ENCODE assay signal across 28 cellular contexts in genomic region chr5:89030781-89031180, GRCh38.
"Had no signal": no experiment of that assay in that cellular context is flagged by ENCODE, and none has a peak within 500 bp of the region (broad histone marks: within the 10 kb centered on the region; RNA-seq: fewer than 3 reads in every experiment).

No MANE protein-coding gene starts in this region.

- ATAC-seq: effector memory CD8-positive, alpha-beta T cell; esophagus mucosa; foreskin keratinocyte; gastrocnemius medialis; gastroesophageal sphincter; heart left ventricle; heart right ventricle had no signal

- FAIRE-seq: colon, endometrium, endothelial cell of umbilical vein, frontal cortex had no signal

- H3K27me3 ChIP-seq: colonic mucosa, dorsolateral prefrontal cortex, esophagus muscularis mucosa, esophagus squamous epithelium, gastrocnemius medialis, gastroesophageal sphincter, heart left ventricle, heart right ventricle, hepatocyte had no signal

- H3K9me3 ChIP-seq: colonic mucosa, esophagus muscularis mucosa, esophagus squamous epithelium, gastrocnemius medialis, gastroesophageal sphincter, heart left ventricle, heart right ventricle had no signal

- H2AFZ ChIP-seq: hepatocyte had no signal

- H3K27me3 Mint-ChIP-seq: dendritic cell treated with granulocyte-macrophage colony-stimulating factor and Interleukin-4, amounts not matched to agents 40 ng/mL and 50 ng/mL, for 4 days; effector memory CD8-positive, alpha-beta T cell had no signal

- H3K4me1 ChIP-seq: colonic mucosa, esophagus muscularis mucosa, esophagus squamous epithelium, foreskin keratinocyte, gastrocnemius medialis, heart left ventricle, heart right ventricle had no signal

- DNase-seq: colonic mucosa; cortex of kidney; dermis blood vessel endothelial cell; dorsolateral prefrontal cortex; effector CD4-positive, alpha-beta T cell; effector CD8-positive, alpha-beta T cell; effector memory CD4-positive, alpha-beta T cell; effector memory CD8-positive, alpha-beta T cell; endodermal cell; esophagus squamous epithelium; foreskin fibroblast; foreskin keratinocyte; gastrocnemius medialis; glutamatergic neuron; head of caudate nucleus; heart left ventricle; heart right ventricle had no signal

- H3K4me3 ChIP-seq: colonic mucosa, coronary artery, dorsolateral prefrontal cortex, esophagus muscularis mucosa, esophagus squamous epithelium, gastrocnemius medialis, gastroesophageal sphincter, heart left ventricle, heart right ventricle, hepatocyte had no signal

- H3K4me2 ChIP-seq: hepatocyte had no signal

- H3K79me2 ChIP-seq: hepatocyte had no signal

- H3K27ac Mint-ChIP-seq: dendritic cell treated with granulocyte-macrophage colony-stimulating factor and Interleukin-4, amounts not matched to agents 40 ng/mL and 50 ng/mL, for 4 days; effector memory CD8-positive, alpha-beta T cell; endodermal cell had no signal

- H3K27ac ChIP-seq: colonic mucosa, coronary artery, dorsolateral prefrontal cortex, epithelial cell of prostate, esophagus muscularis mucosa, esophagus squamous epithelium, foreskin keratinocyte, gastrocnemius medialis, gastroesophageal sphincter, heart left ventricle, heart right ventricle, hepatocyte had no signal

- H3K4me1 Mint-ChIP-seq: endodermal cell had no signal

- H3K4me3 Mint-ChIP-seq: dendritic cell treated with granulocyte-macrophage colony-stimulating factor and Interleukin-4, amounts not matched to agents 40 ng/mL and 50 ng/mL, for 4 days; effector memory CD8-positive, alpha-beta T cell; endodermal cell had no signal

- H3K36me3 ChIP-seq: colonic mucosa, esophagus muscularis mucosa, esophagus squamous epithelium, gastrocnemius medialis, gastroesophageal sphincter, heart left ventricle, heart right ventricle had no signal
